ENCODE assay signal across 1 cellular context in genomic region chr20:43430265-43430664, GRCh38.
TF ChIP-seq lines count a peak whose summit lies in the region.

No MANE protein-coding gene starts in this region.

TF ChIP-seq in HepG2, 621 proteins besides CTCF, POLR2A, EP300 and RAD21:
- 0 out of 2 replicates have a peak, but pooled peaks have one; percentile 42 for TF ChIP-seq HES4 (CRISPR knock-in tag; IDR thresholded peaks at IDR 0.05; ENCODE audit: borderline replicate concordance)
- peak; percentile 51; the same call in 1 of the 2 replicates for TF ChIP-seq RFX3 (CRISPR knock-in tag; IDR thresholded peaks at IDR 0.05)
- TF ChIP-seq ZNF570 (CRISPR knock-in tag; IDR thresholded peaks at IDR 0.05; ENCODE audit: borderline replicate concordance), result no peak
- peak; percentile 70 for TF ChIP-seq RFX1 (IDR thresholded peaks at IDR 0.05)
TF ChIP-seq in HepG2: peak in this region for 3.
